8 cellular contexts compared by ENCODE assay signal in the genomic region with DNA sequence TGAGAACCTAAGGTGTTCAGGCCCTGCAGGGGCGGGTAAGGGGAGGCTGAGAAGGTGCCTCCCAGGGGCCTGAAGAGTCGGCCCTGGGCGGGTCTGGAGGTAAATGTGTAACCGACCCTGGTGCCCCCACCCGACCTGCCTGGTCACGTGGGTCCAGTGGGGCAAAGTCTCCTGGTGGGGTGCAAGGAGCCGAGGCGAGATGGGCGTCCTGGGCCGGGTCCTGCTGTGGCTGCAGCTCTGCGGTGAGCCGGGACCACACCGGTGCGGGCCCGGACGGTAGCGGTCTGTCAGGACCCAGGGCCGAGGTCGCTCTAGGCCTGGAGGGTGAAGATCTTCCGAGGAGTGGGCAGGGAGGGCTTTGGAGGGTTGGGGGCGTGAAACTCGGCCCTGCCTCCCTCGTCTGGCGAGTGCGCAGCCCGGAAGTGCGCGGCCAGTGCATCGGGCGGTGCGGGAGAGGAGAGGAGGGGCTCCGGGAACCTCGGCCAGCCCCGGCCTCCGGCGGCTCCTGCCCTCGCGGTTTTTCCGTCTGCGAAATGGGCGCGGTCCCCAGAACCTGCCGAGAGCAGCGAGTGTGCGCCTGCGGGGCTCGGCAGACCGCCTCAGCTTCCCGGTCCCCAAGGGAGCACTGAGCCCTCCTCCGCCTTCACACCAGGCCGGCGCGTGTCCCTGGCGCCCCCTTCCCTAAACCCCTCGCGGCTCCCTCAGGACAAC. TPM values are rescaled to one million over a fixed set of nuclear protein-coding genes. Genes with fewer than 3 reads are reported as not detected.
DNase-seq lines count a peak whose midpoint lies in the region; ATAC-seq and TF ChIP-seq lines count a peak whose summit lies in the region.

Gene AMN (plus strand): TSS at position 174 of the 711 bp plus-strand sequence. CDS start 26 bp downstream, at position 200.

- H3K4me1 Mint-ChIP-seq in CD8-positive, alpha-beta memory T cell, result peaks cover 5 to 24% (median 9%) of the 10 kb centered on the region in 3 donors
- peaks cover 6% of the 10 kb centered on the region for H3K4me1 Mint-ChIP-seq in endodermal cell
- peaks cover 0 to 20% (median 8%) of the 10 kb centered on the region in 7 donors for H3K4me1 Mint-ChIP-seq in naive thymus-derived CD4-positive, alpha-beta T cell

- no peaks in the 10 kb centered on the region for H3K79me2 ChIP-seq in MM.1S (ENCODE audit: low read length)

- DNase-seq in CD8-positive, alpha-beta memory T cell, result no peak
- DNase-seq in MM.1S (no peak), endodermal cell (peak; percentile 69), NCI-H446 treated with DMSO at 0.1 percent for 48 hours (lab: John Stamatoyannopoulos, UW) (no peak), NCI-H510A treated with DMSO at 0.1 percent for 48 hours (lab: John Stamatoyannopoulos, UW) (no peak)
- DNase-seq in naive thymus-derived CD4-positive, alpha-beta T cell, result no peak

- intact Hi-C loops in naive thymus-derived CD4-positive, alpha-beta T cell (cut with micrococcal nuclease), result no loop called here

- no peaks in the 10 kb centered on the region for H3K9me3 Mint-ChIP-seq in CD8-positive, alpha-beta memory T cell
- no peaks in the 10 kb centered on the region for H3K9me3 Mint-ChIP-seq in endodermal cell
- no peaks in the 10 kb centered on the region for H3K9me3 Mint-ChIP-seq in naive thymus-derived CD4-positive, alpha-beta T cell

- H3F3A ChIP-seq in MM.1S (ENCODE audit: insufficient read depth, low read length), result no peaks in the 10 kb centered on the region

- no peaks in the 10 kb centered on the region for H3K36me3 Mint-ChIP-seq in CD8-positive, alpha-beta memory T cell
- no peaks in the 10 kb centered on the region for H3K36me3 Mint-ChIP-seq in endodermal cell (ENCODE audit: low read depth)
- H3K36me3 Mint-ChIP-seq in naive thymus-derived CD4-positive, alpha-beta T cell, result peaks cover 0 to 1% (median 0%) of the 10 kb centered on the region in 5 donors

- H2AFZ ChIP-seq in MM.1S (ENCODE audit: low read length), result no peak within 1 kb of the TSS

- no peaks in the 10 kb centered on the region for H3K36me3 ChIP-seq in CD8-positive, alpha-beta memory T cell (ENCODE audit: insufficient read depth, low read length)
- no peaks in the 10 kb centered on the region for H3K36me3 ChIP-seq in MM.1S (replicated peaks; ENCODE audit: insufficient read depth, low read length)
- H3K36me3 ChIP-seq in endodermal cell (ENCODE audit: control insufficient read depth, insufficient read depth, low read length), result no peaks in the 10 kb centered on the region
- H3K36me3 ChIP-seq in naive thymus-derived CD4-positive, alpha-beta T cell (ENCODE audit: control insufficient read depth in 2 of 3, insufficient read depth in 3 of 3, low read length in 3 of 3), result no peaks in the 10 kb centered on the region

- H3K27me3 ChIP-seq in CD8-positive, alpha-beta memory T cell (ENCODE audit: insufficient read depth, low read length, poor library complexity, severe bottlenecking), result no peaks in the 10 kb centered on the region
- H3K27me3 ChIP-seq in MM.1S (replicated peaks; ENCODE audit: insufficient read depth, low read length), result no peaks in the 10 kb centered on the region; the same call in 1 of the 2 replicates
- peaks cover 70% of the 10 kb centered on the region for H3K27me3 ChIP-seq in endodermal cell (ENCODE audit: control insufficient read depth, insufficient read depth, low read length, poor library complexity, severe bottlenecking)
- H3K27me3 ChIP-seq in naive thymus-derived CD4-positive, alpha-beta T cell (ENCODE audit: control insufficient read depth in 2 of 2, insufficient read depth in 2 of 2, low read length in 2 of 2), result no peaks in the 10 kb centered on the region

- no peak for TF ChIP-seq CTCF in MM.1S (IDR thresholded peaks at IDR 0.05; ENCODE audit: low read length)
- no peak for TF ChIP-seq CTCF in endodermal cell (conservative IDR thresholded peaks at IDR 0.05)

- WGBS in endodermal cell (ENCODE audit: insufficient coverage in 1 of 2, insufficient read length in 1 of 2), 2 experiments, result 15 to 25% methylated on average over 11 to 56 of the region's 56 CpGs

- H3K9me3 ChIP-seq in CD8-positive, alpha-beta memory T cell (ENCODE audit: low read length), result no peaks in the 10 kb centered on the region
- H3K9me3 ChIP-seq in MM.1S (replicated peaks; ENCODE audit: insufficient read depth, low read length), result no peaks in the 10 kb centered on the region
- H3K9me3 ChIP-seq in endodermal cell (ENCODE audit: control insufficient read depth, low read length), result no peaks in the 10 kb centered on the region
- H3K9me3 ChIP-seq in naive thymus-derived CD4-positive, alpha-beta T cell (ENCODE audit: control insufficient read depth in 2 of 3, low read length in 3 of 3), result no peaks in the 10 kb centered on the region

- H3K27ac Mint-ChIP-seq in CD8-positive, alpha-beta memory T cell, result peak within 1 kb of the TSS in 1 of 8 donors; percentile 66
- H3K27ac Mint-ChIP-seq in endodermal cell, result no peak within 1 kb of the TSS
- H3K27ac Mint-ChIP-seq in naive thymus-derived CD4-positive, alpha-beta T cell, result no peak within 1 kb of the TSS

- H3K27ac ChIP-seq in CD8-positive, alpha-beta memory T cell (ENCODE audit: low read depth, low read length), result no peak within 1 kb of the TSS
- H3K27ac ChIP-seq in MM.1S (ENCODE audit: low read length) (no peak within 1 kb of the TSS), endodermal cell (ENCODE audit: low read depth, low read length) (no peak within 1 kb of the TSS)
- no peak within 1 kb of the TSS for H3K27ac ChIP-seq in naive thymus-derived CD4-positive, alpha-beta T cell (ENCODE audit: low read depth, low read length)

- POLR2A ChIA-PET in CD8-positive, alpha-beta memory T cell (lab: Charles Lee), result no interaction called here
- POLR2A ChIA-PET in naive thymus-derived CD4-positive, alpha-beta T cell (lab: Charles Lee), result no interaction called here

- peaks cover 4 to 17% of the 10 kb centered on the region in 2 donors for H3K27me3 Mint-ChIP-seq in CD8-positive, alpha-beta memory T cell
- peaks cover 19% of the 10 kb centered on the region for H3K27me3 Mint-ChIP-seq in endodermal cell (ENCODE audit: insufficient read depth)
- H3K27me3 Mint-ChIP-seq in naive thymus-derived CD4-positive, alpha-beta T cell, result peaks cover 0 to 37% (median 11%) of the 10 kb centered on the region in 5 donors

- H3K4me1 ChIP-seq in CD8-positive, alpha-beta memory T cell (ENCODE audit: insufficient read depth, low read length), result peaks cover 15% of the 10 kb centered on the region
- H3K4me1 ChIP-seq in MM.1S (ENCODE audit: low read length) (no peaks in the 10 kb centered on the region), endodermal cell (ENCODE audit: control insufficient read depth, insufficient read depth, low read length) (peaks cover 5% of the 10 kb centered on the region)
- peaks cover 9 to 20% of the 10 kb centered on the region in 2 donors for H3K4me1 ChIP-seq in naive thymus-derived CD4-positive, alpha-beta T cell (ENCODE audit: control insufficient read depth in 2 of 2, insufficient read depth in 2 of 2, low read length in 2 of 2)

- H3K9ac ChIP-seq in MM.1S (ENCODE audit: low read length), result no peak within 1 kb of the TSS
- H3K9ac ChIP-seq in endodermal cell (ENCODE audit: extremely low read depth, low read length, poor library complexity, severe bottlenecking), result no peak within 1 kb of the TSS

- CTCF ChIA-PET in CD8-positive, alpha-beta memory T cell (lab: Charles Lee), result no interaction called here
- CTCF ChIA-PET in naive thymus-derived CD4-positive, alpha-beta T cell (lab: Charles Lee), result no interaction called here

- no peak within 1 kb of the TSS for H3K4me3 ChIP-seq in CD8-positive, alpha-beta memory T cell (ENCODE audit: low read length)
- no peak within 1 kb of the TSS; the same call in 1 of the 2 replicates for H3K4me3 ChIP-seq in MM.1S (ENCODE audit: low read length)
- peak within 1 kb of the TSS; percentile 69 for H3K4me3 ChIP-seq in endodermal cell (ENCODE audit: low read length)
- no peak within 1 kb of the TSS for H3K4me3 ChIP-seq in naive thymus-derived CD4-positive, alpha-beta T cell (ENCODE audit: low read length)

- H3K9me2 ChIP-seq in MM.1S (replicated peaks; ENCODE audit: insufficient read depth, low read length), result no peaks in the 10 kb centered on the region

- no peaks in the 10 kb centered on the region for H4K20me1 ChIP-seq in MM.1S (ENCODE audit: insufficient read depth, low read length)

- no peak for ATAC-seq in naive thymus-derived CD4-positive, alpha-beta T cell
- ATAC-seq in HG02870 (IDR thresholded peaks at IDR 0.05; ENCODE audit: unreplicated experiment) (no peak), HG03469 (IDR thresholded peaks at IDR 0.05; ENCODE audit: unreplicated experiment) (no peak)

- H3K4me3 Mint-ChIP-seq in CD8-positive, alpha-beta memory T cell, result peak within 1 kb of the TSS; percentile 27 to 85 (median 51)
- H3K4me3 Mint-ChIP-seq in endodermal cell, result no peak within 1 kb of the TSS
- peak within 1 kb of the TSS in 8 of 10 donors; percentile 5 to 70 (median 58) for H3K4me3 Mint-ChIP-seq in naive thymus-derived CD4-positive, alpha-beta T cell

- peak within 1 kb of the TSS; percentile 32; the same call in 1 of the 2 replicates for H3K4me2 ChIP-seq in MM.1S (ENCODE audit: low read depth, low read length)

RNA-seq across cellular contexts. Expression of gene AMN, which starts in this region (rescaled TPM):
- total RNA-seq in CD8-positive, alpha-beta memory T cell, result under 1 TPM; 0.66 to 0.75 TPM
- 1.6 TPM for polyA plus RNA-seq in CD8-positive, alpha-beta memory T cell
- total RNA-seq in endodermal cell, result 1 to 10 TPM; 1.9 to 3.2 TPM
- 1.6 TPM for polyA plus RNA-seq in endodermal cell (2013, experiment 1 of 2)
- polyA plus RNA-seq in endodermal cell (2013, experiment 2 of 2), result 0.62 TPM
- total RNA-seq in naive thymus-derived CD4-positive, alpha-beta T cell, result 10 to 100 TPM in 2 of 5 experiments, 1 to 10 TPM in 2, under 1 TPM in 1; 0.53 to 11.0 (median 4.0) TPM
- polyA plus RNA-seq in naive thymus-derived CD4-positive, alpha-beta T cell, result 1 to 10 TPM; 3.0 to 3.8 TPM
